In genomic region chr17:40936437-40936971, GRCh38 we compare ENCODE assay signal across 1 cellular context.
TF ChIP-seq lines count a peak whose summit lies in the region.

No MANE protein-coding gene starts in this region.

TF ChIP-seq in H1, 55 proteins besides CTCF, POLR2A, EP300 and RAD21:
- TF ChIP-seq TAF1 (IDR thresholded peaks at IDR 0.05; ENCODE audit: low read depth, low read length) (no peak), ATF3 (IDR thresholded peaks at IDR 0.05; ENCODE audit: insufficient read depth, low read depth, low read length) (no peak), SP1 (IDR thresholded peaks at IDR 0.05; ENCODE audit: low read depth, low read length) (no peak), POLR2AphosphoS5 (IDR thresholded peaks at IDR 0.05; ENCODE audit: low read depth, low read length) (no peak), BACH1 (IDR thresholded peaks at IDR 0.05; ENCODE audit: low read length) (no peak), RNF2 (IDR thresholded peaks at IDR 0.05; ENCODE audit: borderline replicate concordance, low read depth, low read length, missing control alignments, poor library complexity, severe bottlenecking) (no peak), JUN (IDR thresholded peaks at IDR 0.05; ENCODE audit: low read depth, low read length) (no peak)
- TF ChIP-seq, protein P1, sequence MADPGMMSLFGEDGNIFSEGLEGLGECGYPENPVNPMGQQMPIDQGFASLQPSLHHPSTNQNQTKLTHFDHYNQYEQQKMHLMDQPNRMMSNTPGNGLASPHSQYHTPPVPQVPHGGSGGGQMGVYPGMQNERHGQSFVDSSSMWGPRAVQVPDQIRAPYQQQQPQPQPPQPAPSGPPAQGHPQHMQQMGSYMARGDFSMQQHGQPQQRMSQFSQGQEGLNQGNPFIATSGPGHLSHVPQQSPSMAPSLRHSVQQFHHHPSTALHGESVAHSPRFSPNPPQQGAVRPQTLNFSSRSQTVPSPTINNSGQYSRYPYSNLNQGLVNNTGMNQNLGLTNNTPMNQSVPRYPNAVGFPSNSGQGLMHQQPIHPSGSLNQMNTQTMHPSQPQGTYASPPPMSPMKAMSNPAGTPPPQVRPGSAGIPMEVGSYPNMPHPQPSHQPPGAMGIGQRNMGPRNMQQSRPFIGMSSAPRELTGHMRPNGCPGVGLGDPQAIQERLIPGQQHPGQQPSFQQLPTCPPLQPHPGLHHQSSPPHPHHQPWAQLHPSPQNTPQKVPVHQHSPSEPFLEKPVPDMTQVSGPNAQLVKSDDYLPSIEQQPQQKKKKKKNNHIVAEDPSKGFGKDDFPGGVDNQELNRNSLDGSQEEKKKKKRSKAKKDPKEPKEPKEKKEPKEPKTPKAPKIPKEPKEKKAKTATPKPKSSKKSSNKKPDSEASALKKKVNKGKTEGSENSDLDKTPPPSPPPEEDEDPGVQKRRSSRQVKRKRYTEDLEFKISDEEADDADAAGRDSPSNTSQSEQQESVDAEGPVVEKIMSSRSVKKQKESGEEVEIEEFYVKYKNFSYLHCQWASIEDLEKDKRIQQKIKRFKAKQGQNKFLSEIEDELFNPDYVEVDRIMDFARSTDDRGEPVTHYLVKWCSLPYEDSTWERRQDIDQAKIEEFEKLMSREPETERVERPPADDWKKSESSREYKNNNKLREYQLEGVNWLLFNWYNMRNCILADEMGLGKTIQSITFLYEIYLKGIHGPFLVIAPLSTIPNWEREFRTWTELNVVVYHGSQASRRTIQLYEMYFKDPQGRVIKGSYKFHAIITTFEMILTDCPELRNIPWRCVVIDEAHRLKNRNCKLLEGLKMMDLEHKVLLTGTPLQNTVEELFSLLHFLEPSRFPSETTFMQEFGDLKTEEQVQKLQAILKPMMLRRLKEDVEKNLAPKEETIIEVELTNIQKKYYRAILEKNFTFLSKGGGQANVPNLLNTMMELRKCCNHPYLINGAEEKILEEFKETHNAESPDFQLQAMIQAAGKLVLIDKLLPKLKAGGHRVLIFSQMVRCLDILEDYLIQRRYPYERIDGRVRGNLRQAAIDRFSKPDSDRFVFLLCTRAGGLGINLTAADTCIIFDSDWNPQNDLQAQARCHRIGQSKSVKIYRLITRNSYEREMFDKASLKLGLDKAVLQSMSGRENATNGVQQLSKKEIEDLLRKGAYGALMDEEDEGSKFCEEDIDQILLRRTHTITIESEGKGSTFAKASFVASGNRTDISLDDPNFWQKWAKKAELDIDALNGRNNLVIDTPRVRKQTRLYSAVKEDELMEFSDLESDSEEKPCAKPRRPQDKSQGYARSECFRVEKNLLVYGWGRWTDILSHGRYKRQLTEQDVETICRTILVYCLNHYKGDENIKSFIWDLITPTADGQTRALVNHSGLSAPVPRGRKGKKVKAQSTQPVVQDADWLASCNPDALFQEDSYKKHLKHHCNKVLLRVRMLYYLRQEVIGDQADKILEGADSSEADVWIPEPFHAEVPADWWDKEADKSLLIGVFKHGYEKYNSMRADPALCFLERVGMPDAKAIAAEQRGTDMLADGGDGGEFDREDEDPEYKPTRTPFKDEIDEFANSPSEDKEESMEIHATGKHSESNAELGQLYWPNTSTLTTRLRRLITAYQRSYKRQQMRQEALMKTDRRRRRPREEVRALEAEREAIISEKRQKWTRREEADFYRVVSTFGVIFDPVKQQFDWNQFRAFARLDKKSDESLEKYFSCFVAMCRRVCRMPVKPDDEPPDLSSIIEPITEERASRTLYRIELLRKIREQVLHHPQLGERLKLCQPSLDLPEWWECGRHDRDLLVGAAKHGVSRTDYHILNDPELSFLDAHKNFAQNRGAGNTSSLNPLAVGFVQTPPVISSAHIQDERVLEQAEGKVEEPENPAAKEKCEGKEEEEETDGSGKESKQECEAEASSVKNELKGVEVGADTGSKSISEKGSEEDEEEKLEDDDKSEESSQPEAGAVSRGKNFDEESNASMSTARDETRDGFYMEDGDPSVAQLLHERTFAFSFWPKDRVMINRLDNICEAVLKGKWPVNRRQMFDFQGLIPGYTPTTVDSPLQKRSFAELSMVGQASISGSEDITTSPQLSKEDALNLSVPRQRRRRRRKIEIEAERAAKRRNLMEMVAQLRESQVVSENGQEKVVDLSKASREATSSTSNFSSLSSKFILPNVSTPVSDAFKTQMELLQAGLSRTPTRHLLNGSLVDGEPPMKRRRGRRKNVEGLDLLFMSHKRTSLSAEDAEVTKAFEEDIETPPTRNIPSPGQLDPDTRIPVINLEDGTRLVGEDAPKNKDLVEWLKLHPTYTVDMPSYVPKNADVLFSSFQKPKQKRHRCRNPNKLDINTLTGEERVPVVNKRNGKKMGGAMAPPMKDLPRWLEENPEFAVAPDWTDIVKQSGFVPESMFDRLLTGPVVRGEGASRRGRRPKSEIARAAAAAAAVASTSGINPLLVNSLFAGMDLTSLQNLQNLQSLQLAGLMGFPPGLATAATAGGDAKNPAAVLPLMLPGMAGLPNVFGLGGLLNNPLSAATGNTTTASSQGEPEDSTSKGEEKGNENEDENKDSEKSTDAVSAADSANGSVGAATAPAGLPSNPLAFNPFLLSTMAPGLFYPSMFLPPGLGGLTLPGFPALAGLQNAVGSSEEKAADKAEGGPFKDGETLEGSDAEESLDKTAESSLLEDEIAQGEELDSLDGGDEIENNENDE (IDR thresholded peaks at IDR 0.05; ENCODE audit: insufficient replicate concordance, low read length), result no peak
- TF ChIP-seq, protein P2, sequence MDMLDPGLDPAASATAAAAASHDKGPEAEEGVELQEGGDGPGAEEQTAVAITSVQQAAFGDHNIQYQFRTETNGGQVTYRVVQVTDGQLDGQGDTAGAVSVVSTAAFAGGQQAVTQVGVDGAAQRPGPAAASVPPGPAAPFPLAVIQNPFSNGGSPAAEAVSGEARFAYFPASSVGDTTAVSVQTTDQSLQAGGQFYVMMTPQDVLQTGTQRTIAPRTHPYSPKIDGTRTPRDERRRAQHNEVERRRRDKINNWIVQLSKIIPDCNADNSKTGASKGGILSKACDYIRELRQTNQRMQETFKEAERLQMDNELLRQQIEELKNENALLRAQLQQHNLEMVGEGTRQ (IDR thresholded peaks at IDR 0.05; ENCODE audit: low read length), result no peak
